1 cellular context compared by ENCODE assay signal in the genomic region with DNA sequence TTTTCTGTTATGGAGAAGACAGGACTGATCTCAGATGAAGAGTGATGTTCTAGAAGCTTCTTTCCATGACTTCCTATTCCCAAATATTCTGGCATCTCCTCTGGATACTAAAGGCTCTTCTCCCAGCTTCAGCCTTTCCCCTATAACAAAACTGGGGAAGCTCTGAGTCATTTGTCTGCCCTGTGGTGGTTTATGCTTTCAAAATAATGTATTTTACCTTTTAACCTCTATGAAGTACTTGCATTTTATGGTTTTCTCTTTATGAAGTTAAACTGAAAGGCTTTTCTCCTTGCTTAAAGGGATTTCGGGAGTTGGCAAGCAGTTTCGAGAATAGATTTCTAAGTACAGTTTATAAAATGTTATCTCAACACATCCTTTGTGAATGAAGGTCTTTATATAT.
TF ChIP-seq lines count a peak whose summit lies in the region.

No MANE protein-coding gene starts in this region.

TF ChIP-seq in IMR-90, 13 proteins besides CTCF, POLR2A, EP300 and RAD21:
- TF ChIP-seq RCOR1 (IDR thresholded peaks at IDR 0.05; ENCODE audit: insufficient replicate concordance, low read length) (no peak), MXI1 (IDR thresholded peaks at IDR 0.05; ENCODE audit: borderline replicate concordance, low read depth, low read length) (no peak), NFE2L2 (IDR thresholded peaks at IDR 0.05; ENCODE audit: low read depth, low read length) (no peak), BHLHE40 (IDR thresholded peaks at IDR 0.05; ENCODE audit: low read depth, low read length) (no peak)
